Comparison of ENCODE assay signal across 19 cellular contexts in the genomic region with DNA sequence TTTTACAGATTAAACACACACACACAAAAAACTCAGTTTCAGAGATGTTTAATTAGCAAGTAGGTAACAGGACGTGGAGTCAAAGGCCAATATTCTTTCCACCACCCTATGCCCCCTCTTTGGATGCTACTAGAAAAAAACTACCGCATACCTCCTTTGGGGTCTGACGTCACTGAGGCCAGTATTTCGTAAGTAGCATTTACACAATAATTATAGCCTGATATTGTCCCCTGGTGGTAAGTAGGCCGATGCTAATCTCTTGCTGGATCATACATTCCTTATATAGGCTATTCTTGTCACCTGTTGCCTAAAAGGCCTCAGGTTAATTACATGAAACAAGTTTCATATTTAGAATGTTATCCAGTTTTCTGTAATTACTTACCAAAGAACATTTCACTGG.
"Had no signal": no experiment of that assay in that cellular context is flagged by ENCODE, and none has a peak within 500 bp of the region (broad histone marks: within the 10 kb centered on the region; RNA-seq: fewer than 3 reads in every experiment).

No MANE protein-coding gene starts in this region.

- H3K27me3 ChIP-seq: dorsolateral prefrontal cortex, hepatocyte, right atrium auricular region, tibial artery, uterus had no signal

- FAIRE-seq: keratinocyte had no signal

- H3K4me1 ChIP-seq: left ventricle myocardium inferior, right atrium auricular region, tibial artery, uterus had no signal

- H3K27ac ChIP-seq: dorsolateral prefrontal cortex, hepatocyte, left ventricle myocardium inferior, right atrium auricular region, skin epidermis, tibial artery, uterus had no signal

- H3K36me3 ChIP-seq: left ventricle myocardium inferior, right atrium auricular region, tibial artery, uterus had no signal

- H3K4me2 ChIP-seq: hepatocyte had no signal

- DNase-seq: activated CD4-positive, alpha-beta T cell treated with anti-CD3 and anti-CD28 coated beads, Interleukin-2, amount 50 U/mL, for 4 hours; activated naive CD4-positive, alpha-beta T cell treated with anti-CD3 and anti-CD28 coated beads for 36 hours; activated naive CD8-positive, alpha-beta T cell treated with anti-CD3 and anti-CD28 coated beads, Interleukin-2, amount 50 U/mL, for 24 hours; activated T-cell treated with anti-CD3 and anti-CD28 coated beads for 4 hours; aorta; dorsolateral prefrontal cortex; erythroblast; left ventricle myocardium inferior; stimulated activated CD4-positive, alpha-beta T cell treated with anti-CD3 and anti-CD28 coated beads, Interleukin-15, amount 100 ng/mL, for 24 hours; stimulated activated CD4-positive, alpha-beta T cell treated with anti-CD3 and anti-CD28 coated beads, Interleukin-4, amount 100 ng/mL, for 1 hour; stimulated activated naive B cell treated with anti-CD40 and anti-IgM and Interleukin-4, amounts not matched to agents 10 μg/mL and 1 μg/mL and 100 μg/mL, for 72 hours; tibial artery; uterus had no signal

- H3K79me2 ChIP-seq: hepatocyte had no signal

- H3K4me3 ChIP-seq: dorsolateral prefrontal cortex, hepatocyte, left ventricle myocardium inferior, right atrium auricular region, skin epidermis, tibial artery, uterus had no signal

- H2AFZ ChIP-seq: hepatocyte had no signal

- ATAC-seq: activated CD4-positive, CD25-positive, alpha-beta regulatory T cell treated with anti-CD3 and anti-CD28 coated beads, Interleukin-2, amount 50 U/mL, for 24 hours; activated naive CD8-positive, alpha-beta T cell treated with anti-CD3 and anti-CD28 coated beads, Interleukin-2, amount 50 U/mL, for 24 hours; natural killer cell treated with Interleukin-12 subunit alpha and Interleukin-12 subunit beta and Interleukin-15 and Interleukin-18, amount 100 ng/mL, for 72 hours; stimulated activated naive B cell treated with anti-CD40 and anti-IgM and Interleukin-4, amounts not matched to agents 10 μg/mL and 1 μg/mL and 100 μg/mL, for 72 hours had no signal

- H3K9me3 ChIP-seq: left ventricle myocardium inferior, right atrium auricular region, tibial artery, uterus had no signal
